ENCODE assay signal across 1 cellular context in the genomic region with DNA sequence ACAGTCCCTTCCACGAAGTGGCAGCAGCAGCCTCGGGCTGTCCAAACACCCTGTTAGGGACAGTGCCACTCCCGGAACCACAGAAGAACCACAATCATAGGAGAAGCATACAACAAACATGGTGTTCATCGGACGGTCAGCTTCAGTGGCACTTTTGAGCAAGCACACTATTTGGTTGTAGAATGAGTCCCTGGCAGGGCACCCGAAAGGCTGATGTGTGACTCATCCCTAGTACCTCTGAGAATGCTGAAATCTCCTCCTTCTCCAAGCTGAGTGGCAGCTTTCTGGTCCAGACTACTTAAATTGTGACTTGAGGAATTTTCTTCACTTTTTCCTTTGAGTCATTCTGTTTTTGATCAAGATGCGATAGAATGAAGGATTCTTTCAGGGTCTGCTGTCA.
TF ChIP-seq lines count a peak whose summit lies in the region.

No MANE protein-coding gene starts in this region.

TF ChIP-seq in endothelial cell of umbilical vein, 7 proteins besides CTCF, POLR2A, EP300 and RAD21 (continued from another document):
- TF ChIP-seq, protein P1, sequence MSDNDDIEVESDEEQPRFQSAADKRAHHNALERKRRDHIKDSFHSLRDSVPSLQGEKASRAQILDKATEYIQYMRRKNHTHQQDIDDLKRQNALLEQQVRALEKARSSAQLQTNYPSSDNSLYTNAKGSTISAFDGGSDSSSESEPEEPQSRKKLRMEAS (IDR thresholded peaks at IDR 0.05; ENCODE audit: insufficient read depth, insufficient read length): no peak
